ENCODE assay signal across 14 cellular contexts in genomic region chr6:44285552-44286284, GRCh38. TPM values are rescaled to one million over a fixed set of nuclear protein-coding genes. Genes with fewer than 3 reads are reported as not detected.
DNase-seq lines count a peak whose midpoint lies in the region; ATAC-seq and TF ChIP-seq lines count a peak whose summit lies in the region.
"Had no signal": no experiment of that assay in that cellular context is flagged by ENCODE, and none has a peak within 500 bp of the region (broad histone marks: within the 10 kb centered on the region; RNA-seq: fewer than 3 reads in every experiment).

No MANE protein-coding gene starts in this region.

- H3K4me3 Mint-ChIP-seq in WTC11, result no peak overlapping the region
- H3K4me3 Mint-ChIP-seq: activated naive CD8-positive, alpha-beta T cell treated with anti-CD3 and anti-CD28 coated beads, Interleukin-2, amount 10 ng/mL, durations not matched to agents 7 days and 5 days; CD8-positive, alpha-beta memory T cell had no signal

- H3K4me1 Mint-ChIP-seq in WTC11, result no peaks in the 10 kb centered on the region
- H3K4me1 Mint-ChIP-seq: activated naive CD8-positive, alpha-beta T cell treated with anti-CD3 and anti-CD28 coated beads, Interleukin-2, amount 10 ng/mL, durations not matched to agents 7 days and 5 days; CD8-positive, alpha-beta memory T cell had no signal

- H3K9me3 ChIP-seq in left lung, result no peaks in the 10 kb centered on the region

- CTCF ChIA-PET in WTC11 (lab: Charles Lee), result interaction anchor here (0.8 to 1.9 kb wide), 3 partner anchors 15 to 27 kb away, joined by 5 to 10 read pairs (median 5); partner anchors contain the start of genes AARS2 and TMEM151B

- peak; percentile 49 for DNase-seq in EH (ENCODE audit: low read depth)
- peak; percentile 54 to 56 for DNase-seq in Kasumi-1 (lab: John Stamatoyannopoulos, UW)
- peak; percentile 57 for DNase-seq in WTC11 (ENCODE audit: low spot score)
- peak; percentile 76 for DNase-seq in left kidney (ENCODE audit: low read depth, low spot score)
- DNase-seq in head of caudate nucleus, result no peak
- no peak for DNase-seq in SK-N-DZ (ENCODE audit: low spot score)
- no peak for DNase-seq in GM10266 (ENCODE audit: extremely low spot score)
- DNase-seq in left lung, result no peak
- DNase-seq: activated naive CD8-positive, alpha-beta T cell treated with anti-CD3 and anti-CD28 coated beads, Interleukin-2, amount 10 ng/mL, durations not matched to agents 7 days and 5 days; NCI-H146; NCI-H748 treated with DMSO at 0.1 percent for 48 hours had no signal

- no peaks in the 10 kb centered on the region for H3K9me3 Mint-ChIP-seq in WTC11
- H3K9me3 Mint-ChIP-seq: activated naive CD8-positive, alpha-beta T cell treated with anti-CD3 and anti-CD28 coated beads, Interleukin-2, amount 10 ng/mL, durations not matched to agents 7 days and 5 days; CD8-positive, alpha-beta memory T cell had no signal

- H3K27me3 Mint-ChIP-seq in WTC11 (ENCODE audit: low read depth), result peaks cover 57% of the 10 kb centered on the region

- POLR2A ChIA-PET in WTC11 (lab: Charles Lee), result interaction anchor here (0.7 kb wide), 1 partner anchor 29 kb away, joined by 3 read pairs; no protein-coding TSS in a partner anchor

- no peak overlapping the region for H3K27ac ChIP-seq in left lung

- peaks cover 0 to 56% of the 10 kb centered on the region in 2 donors for H3K27me3 ChIP-seq in left lung

- H3K27ac Mint-ChIP-seq in WTC11, result no peak overlapping the region
- H3K27ac Mint-ChIP-seq: activated naive CD8-positive, alpha-beta T cell treated with anti-CD3 and anti-CD28 coated beads, Interleukin-2, amount 10 ng/mL, durations not matched to agents 7 days and 5 days; CD8-positive, alpha-beta memory T cell had no signal

- peak; percentile 72 for ATAC-seq in WTC11
- no peak for ATAC-seq in left lung
- ATAC-seq: esophagus mucosa had no signal

- intact Hi-C loops in head of caudate nucleus (cut with DNase I) (no loop called here), left lung (cut with DNase I) (no loop called here)

- no peaks in the 10 kb centered on the region for H3K36me3 ChIP-seq in left lung

- no peaks in the 10 kb centered on the region for H3K36me3 Mint-ChIP-seq in WTC11
- H3K36me3 Mint-ChIP-seq: activated naive CD8-positive, alpha-beta T cell treated with anti-CD3 and anti-CD28 coated beads, Interleukin-2, amount 10 ng/mL, durations not matched to agents 7 days and 5 days had no signal

- no peak overlapping the region for H3K4me3 ChIP-seq in left lung

- TF ChIP-seq CTCF in WTC11 (IDR thresholded peaks at IDR 0.05) (no peak), GM10266 (IDR thresholded peaks at IDR 0.05; ENCODE audit: control insufficient read depth, insufficient read depth, low read depth, missing control alignments) (no peak), left lung (IDR thresholded peaks at IDR 0.05) (no peak)

- H3K4me1 ChIP-seq in left lung, result no peaks in the 10 kb centered on the region

TF ChIP-seq in WTC11, 78 proteins besides CTCF, POLR2A, EP300 and RAD21:
- TF ChIP-seq USF1 (CRISPR knock-in tag; IDR thresholded peaks at IDR 0.05) (peak; percentile 21; the same call in 1 of the 2 replicates), ZNF281 (CRISPR knock-in tag; IDR thresholded peaks at IDR 0.05) (no peak)

RNA-seq across cellular contexts. Expression of gene TMEM151B, which starts 15.5 kb away (rescaled TPM):
- total RNA-seq in WTC11 (2021), result 5.5 to 5.6 TPM (median 5.5 TPM) in 3 replicates
- polyA plus RNA-seq in SK-N-DZ (2014; cell fraction: cytosol; rRNA removed), result 32.0 and 34.0 TPM in 2 replicates
- 61.6 and 74.8 TPM in 2 replicates for polyA plus RNA-seq in SK-N-DZ (2014; cell fraction: nucleus; rRNA removed)
- not detected for total RNA-seq in left lung
- total RNA-seq: activated naive CD8-positive, alpha-beta T cell treated with anti-CD3 and anti-CD28 coated beads, Interleukin-2, amount 10 ng/mL, durations not matched to agents 7 days and 5 days; CD8-positive, alpha-beta memory T cell; esophagus mucosa; HT1080 had no signal
- polyA plus RNA-seq: CD8-positive, alpha-beta memory T cell had no signal

RNA-seq across cellular contexts. Expression of gene NFKBIE, which starts 20.4 kb away (rescaled TPM):
- total RNA-seq in WTC11 (2021) (8.3 to 10.4 TPM (median 10.3 TPM) in 3 replicates), left lung (10 to 100 TPM; 12.1 to 19.3 TPM)
- 17.0 and 22.0 TPM in 2 replicates for polyA plus RNA-seq in SK-N-DZ (2014; cell fraction: cytosol; rRNA removed)
- polyA plus RNA-seq in SK-N-DZ (2014; cell fraction: nucleus; rRNA removed), result 19.9 and 24.9 TPM in 2 replicates

RNA-seq across cellular contexts. Expression of gene AARS2, which starts 27.4 kb away (rescaled TPM):
- 26.8 to 29.7 TPM (median 28.9 TPM) in 3 replicates for total RNA-seq in WTC11 (2021)
- polyA plus RNA-seq in SK-N-DZ (2014; cell fraction: cytosol; rRNA removed), result 19.4 and 22.6 TPM in 2 replicates
- 19.7 and 26.8 TPM in 2 replicates for polyA plus RNA-seq in SK-N-DZ (2014; cell fraction: nucleus; rRNA removed)
- total RNA-seq in left lung, result 10 to 100 TPM; 10.8 to 13.5 TPM

RNA-seq across cellular contexts. Expression of gene SLC35B2, which starts 28.4 kb away (rescaled TPM):
- total RNA-seq in WTC11 (2021) (28.9 to 36.7 TPM (median 30.8 TPM) in 3 replicates), left lung (10 to 100 TPM; 43.7 to 50.0 TPM)
- 52.7 and 59.7 TPM in 2 replicates for polyA plus RNA-seq in SK-N-DZ (2014; cell fraction: cytosol; rRNA removed)
- 39.2 and 41.2 TPM in 2 replicates for polyA plus RNA-seq in SK-N-DZ (2014; cell fraction: nucleus; rRNA removed)

RNA-seq across cellular contexts. Expression of gene HSP90AB1, which starts 38.8 kb away (rescaled TPM):
- total RNA-seq in WTC11 (2021) (2,159 to 2,172 TPM (median 2,171 TPM) in 3 replicates), left lung (100 to 1,000 TPM; 726 to 810 TPM)
- polyA plus RNA-seq in SK-N-DZ (2014; cell fraction: cytosol; rRNA removed), result 1,614 and 1,776 TPM in 2 replicates
- polyA plus RNA-seq in SK-N-DZ (2014; cell fraction: nucleus; rRNA removed), result 579 and 767 TPM in 2 replicates

Comparison
In these comparisons a context has a peak if more than half of its experiments do, and no peak if none do; other contexts are left out.
1. DNase-seq: peak in EH (single experiment), Kasumi-1 (2 of 2), WTC11 (single experiment) and left kidney (single experiment); none in head of caudate nucleus (0 of 42), SK-N-DZ (single experiment), GM10266 (single experiment) and left lung (0 of 2).